ENCODE assay signal across 6 cellular contexts in the genomic region with DNA sequence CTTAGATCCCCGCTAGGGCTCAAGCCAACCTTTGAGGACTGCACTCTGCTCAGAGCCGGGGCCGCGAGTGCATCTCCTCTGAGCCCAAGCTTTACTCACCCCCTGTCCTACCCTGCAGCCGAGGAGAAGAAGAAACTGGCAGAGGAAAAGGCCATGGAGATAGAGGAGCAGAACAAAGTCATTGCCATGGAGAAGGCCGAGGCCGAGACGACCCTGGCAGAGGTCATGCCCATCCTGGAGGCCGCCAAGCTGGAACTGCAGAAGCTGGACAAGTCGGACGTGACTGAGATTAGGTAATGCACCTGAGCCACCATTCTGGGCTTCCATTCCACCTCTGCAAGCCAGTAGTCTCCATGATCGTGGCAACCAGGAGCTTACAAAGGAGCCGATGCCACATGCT.
"Had no signal": no experiment of that assay in that cellular context is flagged by ENCODE, and none has a peak within 500 bp of the region (broad histone marks: within the 10 kb centered on the region; RNA-seq: fewer than 3 reads in every experiment).

No MANE protein-coding gene starts in this region.

- FAIRE-seq: HTR-8/SVneo, K562 had no signal

- H3K4me2 ChIP-seq: GM23338 had no signal

- H3K4me3 ChIP-seq: GM23338, K562 had no signal

- H2AFZ ChIP-seq: GM23338 had no signal

- ATAC-seq: GM23338, K562 had no signal

- DNase-seq: H7, HCEC 1CT, IMR-90 had no signal
